ENCODE assay signal across 18 cellular contexts in the genomic region with DNA sequence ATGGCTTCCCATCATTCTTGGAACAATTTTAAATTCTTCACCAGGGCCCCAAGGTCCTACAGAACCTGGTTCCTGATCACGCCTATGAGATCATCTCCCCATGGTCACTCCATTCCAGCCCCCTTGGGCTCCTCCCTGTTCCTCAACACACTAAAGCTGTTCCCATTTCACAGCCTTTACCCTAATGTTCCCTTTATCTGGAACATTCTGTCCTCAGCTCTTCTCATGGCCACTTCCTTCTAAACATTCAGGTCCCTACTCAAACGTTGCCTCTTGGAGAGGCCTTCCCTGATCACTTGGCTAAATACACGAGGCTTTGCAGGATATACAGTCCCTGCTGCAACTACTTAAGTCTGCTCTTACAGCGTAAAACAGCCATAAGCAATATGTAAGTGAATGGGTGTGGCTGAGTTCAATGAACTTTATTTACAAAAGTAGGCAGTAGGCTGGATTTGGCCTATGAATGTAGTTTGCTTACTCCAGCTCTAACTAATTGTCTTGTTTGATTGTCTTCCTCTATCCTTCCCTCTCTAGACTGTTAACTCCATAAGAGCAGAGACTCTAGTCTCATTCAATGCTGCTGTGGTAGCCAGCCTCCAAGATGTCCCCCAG. TPM values are rescaled to one million over a fixed set of nuclear protein-coding genes. Genes with fewer than 3 reads are reported as not detected.
DNase-seq lines count a peak whose midpoint lies in the region; ATAC-seq, FAIRE-seq and TF ChIP-seq lines count a peak whose summit lies in the region.
"Had no signal": no experiment of that assay in that cellular context is flagged by ENCODE, and none has a peak within 500 bp of the region (broad histone marks: within the 10 kb centered on the region; RNA-seq: fewer than 3 reads in every experiment).

No MANE protein-coding gene starts in this region.

- no peak overlapping the region for H3K4me2 ChIP-seq in K562 (ENCODE audit: insufficient read depth, low read length)
- H3K4me2 ChIP-seq: BLaER1 had no signal

- ATAC-seq in K562: no peak
- ATAC-seq in left colon: peak; percentile 54
- ATAC-seq: GM12878, HCT116 had no signal

- no peak for TF ChIP-seq RAD21 in K562 (CRISPR knock-in tag; conservative IDR thresholded peaks at IDR 0.05 in 1 of 2, IDR thresholded peaks at IDR 0.05 in 1 of 2)

- H3K9ac ChIP-seq in K562 (ENCODE audit: insufficient read depth in 1 of 2, low read depth in 2 of 2, low read length in 2 of 2) (no peak overlapping the region), mucosa of rectum (ENCODE audit: low read depth in 1 of 2, low read length in 2 of 2) (peak overlapping the region in 1 of 2 donors; percentile 61)
- H3K9ac ChIP-seq: BLaER1, GM23248 had no signal

- no peaks in the 10 kb centered on the region; the same call in none of the 2 replicates for H4K20me1 ChIP-seq in K562 (replicated peaks; ENCODE audit: control insufficient read depth, insufficient read depth, low read length)
- H4K20me1 ChIP-seq: BLaER1 had no signal

- H3K36me3 ChIP-seq in K562 (ENCODE audit: control insufficient read depth, insufficient read depth, low read length) (no peaks in the 10 kb centered on the region), mucosa of rectum (ENCODE audit: control insufficient read depth in 2 of 2, insufficient read depth in 2 of 2, low read length in 2 of 2) (no peaks in the 10 kb centered on the region), ovary (no peaks in the 10 kb centered on the region)
- H3K36me3 ChIP-seq: BLaER1 had no signal

- no peaks in the 10 kb centered on the region for H3K9me1 ChIP-seq in K562 (ENCODE audit: control insufficient read depth, insufficient read depth, low read length)

- no TSS peak for BruUV-seq in K562 (replicated peaks; lab: Mats Ljungman, UMichigan)

- H3K4me1 ChIP-seq in K562 (replicated peaks in 1 of 2; ENCODE audit: control insufficient read depth in 2 of 2, insufficient read depth in 2 of 2, low read length in 2 of 2): no peaks in the 10 kb centered on the region
- peaks cover 29 to 50% of the 10 kb centered on the region in 2 donors for H3K4me1 ChIP-seq in mucosa of rectum (ENCODE audit: control insufficient read depth in 2 of 2, insufficient read depth in 2 of 2, low read length in 2 of 2)
- peaks cover 6% of the 10 kb centered on the region for H3K4me1 ChIP-seq in ovary (ENCODE audit: insufficient read depth)
- H3K4me1 ChIP-seq: BLaER1 had no signal

- TF ChIP-seq EP300 in K562 (IDR thresholded peaks at IDR 0.05; ENCODE audit: low read length) (no peak), ovary (IDR thresholded peaks at IDR 0.05) (no peak)

- H3K27ac ChIP-seq in 22Rv1: peak overlapping the region; percentile 88
- no peak overlapping the region for H3K27ac ChIP-seq in K562 (ENCODE audit: extremely low read depth, low read depth, low read length)
- peak overlapping the region; percentile 80 to 98 for H3K27ac ChIP-seq in mucosa of rectum (ENCODE audit: low read depth in 2 of 2, low read length in 2 of 2)
- no peak overlapping the region for H3K27ac ChIP-seq in ovary
- H3K27ac ChIP-seq: BLaER1, GM23248 had no signal

- DNase-seq in K562 (ENCODE audit: extremely low read depth in 1 of 4, low spot score in 3 of 4) (no peak), left colon (peak in 1 of 2 donors; percentile 65), cerebellar nuclear complex (lab: John Stamatoyannopoulos, UW) (no peak), NCI-H446 (lab: John Stamatoyannopoulos, UW) (no peak), GF-D8 (lab: John Stamatoyannopoulos, UW) (no peak), ovary (no peak)
- DNase-seq: 8988T; AML-193; CD8-positive, alpha-beta memory T cell; DMS 273 treated with DMSO at 0.1 percent for 48 hours; GM23248 had no signal

- 9% methylated on average over 4 of the region's 4 CpGs for WGBS in K562 (ENCODE audit: insufficient coverage, low coverage, missing lambda C conversion rate)
- 66 to 74% (median 68%) methylated on average over 4 of the region's 4 CpGs for WGBS in ovary, 3 donors

- TF ChIP-seq CTCF in 22Rv1 (IDR thresholded peaks at IDR 0.05) (no peak), K562 (IDR thresholded peaks at IDR 0.05 in 2 of 3, conservative IDR thresholded peaks at IDR 0.05 in 1 of 3; ENCODE audit: insufficient read depth in 2 of 3, low read depth in 1 of 3, low read length in 3 of 3) (no peak), ovary (IDR thresholded peaks at IDR 0.05) (no peak)

- H3K27me3 ChIP-seq in K562 (ENCODE audit: control insufficient read depth in 2 of 2, insufficient read depth in 2 of 2, low read length in 2 of 2): peaks cover 7 to 42% of the 10 kb centered on the region in 2 experiments; a peak in 3 of 5 replicates
- peaks cover 0 to 2% of the 10 kb centered on the region in 2 donors for H3K27me3 ChIP-seq in mucosa of rectum (ENCODE audit: control insufficient read depth in 2 of 2, insufficient read depth in 2 of 2, low read length in 2 of 2)
- no peaks in the 10 kb centered on the region for H3K27me3 ChIP-seq in ovary
- H3K27me3 ChIP-seq: BLaER1 had no signal

- FAIRE-seq in K562 (lab: Jason Lieb, UNC): no peak
- FAIRE-seq: GM12878, GM18507, H54 had no signal

- TF ChIP-seq POLR2A in K562 (conservative IDR thresholded peaks at IDR 0.05) (no peak), ovary (IDR thresholded peaks at IDR 0.05) (no peak)

- H3K4me3 ChIP-seq in K562 (no peak overlapping the region), mucosa of rectum (ENCODE audit: low read length in 2 of 2) (no peak overlapping the region), ovary (no peak overlapping the region)
- H3K4me3 ChIP-seq: BLaER1, GM12878, GM23248 had no signal

- intact Hi-C loops in K562 (cut with micrococcal nuclease): no loop called here
- intact Hi-C loops in left colon (cut with DNase I, micrococcal nuclease): no loop called here
- intact Hi-C loops in ovary (cut with DNase I): no loop called here

- no peaks in the 10 kb centered on the region for H3K9me3 ChIP-seq in K562 (replicated peaks; ENCODE audit: control insufficient read depth, insufficient read depth, low read depth, low read length)
- no peaks in the 10 kb centered on the region for H3K9me3 ChIP-seq in mucosa of rectum (ENCODE audit: control insufficient read depth in 2 of 2, low read length in 2 of 2)
- no peaks in the 10 kb centered on the region for H3K9me3 ChIP-seq in ovary
- H3K9me3 ChIP-seq: BLaER1 had no signal

- H3K79me2 ChIP-seq in K562 (ENCODE audit: control insufficient read depth, insufficient read depth, low read length): no peaks in the 10 kb centered on the region

- CTCF ChIA-PET in K562 (lab: Yijun Ruan, JAX; ENCODE audit: low intra/inter-chr PET ratio): no interaction called here

- no peak overlapping the region for H2AFZ ChIP-seq in K562 (ENCODE audit: low read depth, low read length)
- H2AFZ ChIP-seq: GM23248 had no signal

- POLR2A ChIA-PET in K562 (lab: Yijun Ruan, JAX): no interaction called here

- in situ Hi-C loops in K562 (cut with MboI): no loop called here

TF ChIP-seq in K562, 482 proteins besides CTCF, POLR2A, EP300 and RAD21 (continues in another document):
- no peak for TF ChIP-seq TEAD2 (tag; IDR thresholded peaks at IDR 0.05)
- no peak for TF ChIP-seq ZNF586 (CRISPR knock-in tag; conservative IDR thresholded peaks at IDR 0.05)
- no peak for TF ChIP-seq ZSCAN32 (CRISPR knock-in tag; IDR thresholded peaks at IDR 0.05)
- no peak for TF ChIP-seq ZNF174 (CRISPR knock-in tag; IDR thresholded peaks at IDR 0.05)
- no peak for TF ChIP-seq ZNF444 (CRISPR knock-in tag; IDR thresholded peaks at IDR 0.05)
- TF ChIP-seq BRD9 (IDR thresholded peaks at IDR 0.05; ENCODE audit: low read depth, partially characterized antibody): no peak
- no peak for TF ChIP-seq JUND (IDR thresholded peaks at IDR 0.05; ENCODE audit: borderline replicate concordance, low read depth, low read length)
- TF ChIP-seq JUND (tag; IDR thresholded peaks at IDR 0.05; ENCODE audit: borderline replicate concordance, low read depth, low read length): no peak
- peak; percentile 36 for TF ChIP-seq HNRNPLL (IDR thresholded peaks at IDR 0.05; ENCODE audit: low read depth, low read length, poor library complexity, severe bottlenecking)
- TF ChIP-seq KLF10 (CRISPR knock-in tag; IDR thresholded peaks at IDR 0.05): no peak
- no peak for TF ChIP-seq FOXK2 (conservative IDR thresholded peaks at IDR 0.05 in 1 of 2, IDR thresholded peaks at IDR 0.05 in 1 of 2; ENCODE audit: low read depth in 2 of 2)
- TF ChIP-seq TCFL5 (CRISPR knock-in tag; conservative IDR thresholded peaks at IDR 0.05): no peak

RNA-seq across cellular contexts. Expression of a gene that starts 29.5 kb away (rescaled TPM):
- total RNA-seq in K562 (2011; cell fraction: chromatin; rRNA removed; ENCODE audit: low replicate concordance): 10.0 and 15.3 TPM in 2 replicates
- 5.7 and 7.5 TPM in 2 replicates for total RNA-seq in K562 (2011; cell fraction: nucleolus; rRNA removed)
- 7.3 and 10.5 TPM in 2 replicates for total RNA-seq in K562 (2011; cell fraction: nucleoplasm; rRNA removed)
- 1.7 and 2.3 TPM in 2 replicates for total RNA-seq in K562 (2014; rRNA removed)
- 3.7 and 3.8 TPM in 2 replicates for total RNA-seq in K562 (2014; rRNA removed; fragmentation: Illumina TruSeq; extraction: Trizol)
- 2.8 and 3.4 TPM in 2 replicates for total RNA-seq in K562 (2015; rRNA removed; fragmentation: Illumina TruSeq; extraction: Trizol)
- total RNA-seq in K562 (2021): 6.6 and 7.0 TPM in 2 replicates
- polyA plus RNA-seq in K562 (2011; rRNA removed): 1.8 and 1.9 TPM in 2 replicates
- polyA plus RNA-seq in K562 (2011; cell fraction: cytosol; rRNA removed): 1.2 and 1.7 TPM in 2 replicates
- 2.0 and 5.5 TPM in 2 replicates for polyA plus RNA-seq in K562 (2011; cell fraction: nucleus; rRNA removed)
- 3.4 and 3.8 TPM in 2 replicates for polyA plus RNA-seq in K562 (2012)
- 4.2 and 4.6 TPM in 2 replicates for polyA plus RNA-seq in K562 (2014; fragmentation: Illumina TruSeq; extraction: Trizol)
- polyA plus RNA-seq in K562 (2014; fragmentation: Nextera tagmentation; extraction: Ambion mirVana): 1 to 10 TPM; 1.1 to 1.5 TPM
- polyA plus RNA-seq in K562 (2014; rRNA removed): 2.6 and 2.9 TPM in 2 replicates
- 2.9 and 3.0 TPM in 2 replicates for polyA minus RNA-seq in K562 (2011; rRNA and poly(A)+ RNA removed)
- polyA minus RNA-seq in K562 (2011; cell fraction: cytosol; rRNA and poly(A)+ RNA removed): 2.0 and 3.1 TPM in 2 replicates
- polyA minus RNA-seq in K562 (2011; cell fraction: nucleus; rRNA and poly(A)+ RNA removed): 1.5 and 2.7 TPM in 2 replicates
- 1 to 10 TPM; 7.4 to 8.5 TPM for total RNA-seq in left colon
- 10 to 100 TPM in 6 of 7 donors, 1 to 10 TPM in 1; 5.6 to 25.1 (median 12.4) TPM for total RNA-seq in ovary
- polyA plus RNA-seq in ovary: 1 to 10 TPM; 3.1 to 7.4 TPM

Comparison
In these comparisons a context has a peak if more than half of its experiments do, and no peak if none do; other contexts are left out.
1. H3K27ac ChIP-seq: peak in 22Rv1 (single experiment) and mucosa of rectum (2 of 2); none in K562 (single experiment) and ovary (0 of 2).